In the genomic region with DNA sequence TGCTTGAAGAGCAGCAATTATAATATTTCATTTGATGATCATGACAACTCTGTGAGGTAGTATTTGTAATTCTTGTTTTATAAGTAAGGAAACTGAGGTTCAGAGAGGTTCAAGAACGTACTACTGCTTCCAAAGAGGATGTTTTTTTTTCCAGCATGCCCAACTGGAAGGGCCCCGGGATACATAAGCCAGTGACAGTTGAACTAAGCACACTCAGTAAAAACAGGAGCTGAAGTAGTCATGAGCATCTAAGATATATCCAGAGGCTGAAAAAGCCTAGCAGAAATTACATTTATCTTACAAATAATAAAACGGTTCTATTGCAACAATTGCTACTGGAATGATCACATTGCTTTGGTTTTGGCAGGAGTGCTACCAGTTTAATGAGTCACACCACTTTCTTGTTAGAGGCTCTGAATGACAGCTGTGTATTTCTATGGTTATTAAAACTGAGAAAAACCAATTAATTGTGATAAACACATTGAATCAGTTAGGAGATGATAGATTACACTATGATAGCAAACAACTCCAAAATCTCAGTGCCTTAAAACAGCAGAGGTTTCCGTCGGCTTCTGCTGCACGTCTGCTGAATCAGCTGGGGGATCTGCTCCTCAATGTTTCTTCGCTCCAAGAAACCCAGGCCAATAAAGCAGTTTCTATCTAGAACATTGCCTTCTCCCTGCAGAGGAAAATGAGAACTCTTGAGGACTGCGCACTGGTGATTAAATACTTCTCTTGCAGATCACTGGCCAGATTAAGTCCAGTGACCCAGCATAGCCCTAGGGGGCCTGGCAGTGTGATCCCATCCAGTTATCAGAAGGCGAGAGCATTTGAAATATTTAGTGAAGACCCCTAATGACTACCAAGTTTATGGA, we compare ENCODE assay signal across 17 cellular contexts.
DNase-seq lines count a peak whose midpoint lies in the region; ATAC-seq and TF ChIP-seq lines count a peak whose summit lies in the region.
"Had no signal": no experiment of that assay in that cellular context is flagged by ENCODE, and none has a peak within 500 bp of the region (broad histone marks: within the 10 kb centered on the region; RNA-seq: fewer than 3 reads in every experiment).

No MANE protein-coding gene starts in this region.

- no peak for ATAC-seq in HG02623 (IDR thresholded peaks at IDR 0.05; ENCODE audit: unreplicated experiment)
- ATAC-seq: Panc1 had no signal

- peak; percentile 43 for DNase-seq in EL
- DNase-seq in RWPE1 (ENCODE audit: low spot score), result peak; percentile 8
- DNase-seq in fibroblast of gingiva (ENCODE audit: low read depth), result peak; percentile 57
- peak; percentile 18 for DNase-seq in retina
- DNase-seq in activated CD4-positive, alpha-beta memory T cell treated with anti-CD3 and anti-CD28 coated beads, Interleukin-2, amount 10 ng/mL, durations not matched to agents 7 days and 5 days, result no peak
- no peak for DNase-seq in HEK293T (ENCODE audit: extremely low spot score)
- DNase-seq in GM10266 (ENCODE audit: extremely low spot score), result no peak
- DNase-seq: activated CD4-positive, CD25-positive, alpha-beta regulatory T cell treated with anti-CD3 and anti-CD28 coated beads, Interleukin-2, amount 50 U/mL, for 72 hours; activated CD8-positive, alpha-beta memory T cell treated with anti-CD3 and anti-CD28 coated beads, Interleukin-2, amount 50 U/mL, for 48 hours; BE2C; esophagus squamous epithelium; NCI-H2029; NCI-H526 treated with DMSO at 0.1 percent for 48 hours had no signal

- H3K27ac Mint-ChIP-seq in activated CD4-positive, alpha-beta memory T cell treated with anti-CD3 and anti-CD28 coated beads, Interleukin-2, amount 10 ng/mL, durations not matched to agents 7 days and 5 days, result no peak overlapping the region
- H3K27ac Mint-ChIP-seq: activated naive CD8-positive, alpha-beta T cell; mesothelial cell of epicardium had no signal

- POLR2A ChIA-PET in RWPE1 (lab: Yijun Ruan, JAX; ENCODE audit: low non-redundant PET), result no interaction called here
- POLR2A ChIA-PET in activated CD4-positive, alpha-beta memory T cell treated with anti-CD3 and anti-CD28 coated beads, Interleukin-2, amount 10 ng/mL, durations not matched to agents 7 days and 5 days (lab: Charles Lee), result no interaction called here
- POLR2A ChIA-PET in HEK293T (lab: Yijun Ruan, JAX), result no interaction called here

- H3K36me3 Mint-ChIP-seq in activated CD4-positive, alpha-beta memory T cell treated with anti-CD3 and anti-CD28 coated beads, Interleukin-2, amount 10 ng/mL, durations not matched to agents 7 days and 5 days (ENCODE audit: low read depth), result no peaks in the 10 kb centered on the region
- H3K36me3 Mint-ChIP-seq: activated naive CD8-positive, alpha-beta T cell; mesothelial cell of epicardium had no signal

- peaks cover 3% of the 10 kb centered on the region for H3K9me3 Mint-ChIP-seq in activated CD4-positive, alpha-beta memory T cell treated with anti-CD3 and anti-CD28 coated beads, Interleukin-2, amount 10 ng/mL, durations not matched to agents 7 days and 5 days
- H3K9me3 Mint-ChIP-seq: mesothelial cell of epicardium had no signal

- H3K4me1 Mint-ChIP-seq in activated CD4-positive, alpha-beta memory T cell treated with anti-CD3 and anti-CD28 coated beads, Interleukin-2, amount 10 ng/mL, durations not matched to agents 7 days and 5 days, result no peaks in the 10 kb centered on the region

- CTCF ChIA-PET in RWPE1 (lab: Yijun Ruan, JAX) (interaction anchor here (0.7 kb wide), 1 partner anchor 9 kb away, joined by 3 read pairs; no protein-coding TSS in a partner anchor), HEK293T (lab: Yijun Ruan, JAX) (no interaction called here)
- CTCF ChIA-PET in activated CD4-positive, alpha-beta memory T cell treated with anti-CD3 and anti-CD28 coated beads, Interleukin-2, amount 10 ng/mL, durations not matched to agents 7 days and 5 days (lab: Charles Lee), result no interaction called here

- no peak overlapping the region for H3K27ac ChIP-seq in RWPE1
- H3K27ac ChIP-seq: esophagus squamous epithelium had no signal

- no peak for TF ChIP-seq CTCF in RWPE1 (conservative IDR thresholded peaks at IDR 0.05; ENCODE audit: low read depth)
- no peak for TF ChIP-seq CTCF in GM10266 (IDR thresholded peaks at IDR 0.05; ENCODE audit: control insufficient read depth, insufficient read depth, low read depth, missing control alignments)

- no peak overlapping the region for H3K4me3 Mint-ChIP-seq in activated CD4-positive, alpha-beta memory T cell treated with anti-CD3 and anti-CD28 coated beads, Interleukin-2, amount 10 ng/mL, durations not matched to agents 7 days and 5 days
- H3K4me3 Mint-ChIP-seq: activated naive CD8-positive, alpha-beta T cell; mesothelial cell of epicardium had no signal

- H3K27me3 Mint-ChIP-seq in activated CD4-positive, alpha-beta memory T cell treated with anti-CD3 and anti-CD28 coated beads, Interleukin-2, amount 10 ng/mL, durations not matched to agents 7 days and 5 days, result no peaks in the 10 kb centered on the region

TF ChIP-seq in HEK293T, 16 proteins besides CTCF, POLR2A, EP300 and RAD21:
- TF ChIP-seq HDGF (IDR thresholded peaks at IDR 0.05; ENCODE audit: borderline replicate concordance), result no peak
- TF ChIP-seq, protein P1, sequence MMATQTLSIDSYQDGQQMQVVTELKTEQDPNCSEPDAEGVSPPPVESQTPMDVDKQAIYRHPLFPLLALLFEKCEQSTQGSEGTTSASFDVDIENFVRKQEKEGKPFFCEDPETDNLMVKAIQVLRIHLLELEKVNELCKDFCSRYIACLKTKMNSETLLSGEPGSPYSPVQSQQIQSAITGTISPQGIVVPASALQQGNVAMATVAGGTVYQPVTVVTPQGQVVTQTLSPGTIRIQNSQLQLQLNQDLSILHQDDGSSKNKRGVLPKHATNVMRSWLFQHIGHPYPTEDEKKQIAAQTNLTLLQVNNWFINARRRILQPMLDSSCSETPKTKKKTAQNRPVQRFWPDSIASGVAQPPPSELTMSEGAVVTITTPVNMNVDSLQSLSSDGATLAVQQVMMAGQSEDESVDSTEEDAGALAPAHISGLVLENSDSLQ (IDR thresholded peaks at IDR 0.05), result no peak
- TF ChIP-seq LEF1 (IDR thresholded peaks at IDR 0.05; ENCODE audit: borderline replicate concordance), result no peak
- TF ChIP-seq SUZ12 (IDR thresholded peaks at IDR 0.05), result no peak
- no peak for TF ChIP-seq L3MBTL2 (conservative IDR thresholded peaks at IDR 0.05)

Comparison
In these comparisons a context has a peak if more than half of its experiments do, and no peak if none do; other contexts are left out.
1. DNase-seq: peak in EL (single experiment), RWPE1 (single experiment), fibroblast of gingiva (single experiment) and retina (single experiment); none in activated CD4-positive, alpha-beta memory T cell treated with anti-CD3 and anti-CD28 coated beads, Interleukin-2, amount 10 ng/mL, durations not matched to agents 7 days and 5 days (single experiment), HEK293T (single experiment) and GM10266 (single experiment).